ENCODE assay signal across 18 cellular contexts in the genomic region with DNA sequence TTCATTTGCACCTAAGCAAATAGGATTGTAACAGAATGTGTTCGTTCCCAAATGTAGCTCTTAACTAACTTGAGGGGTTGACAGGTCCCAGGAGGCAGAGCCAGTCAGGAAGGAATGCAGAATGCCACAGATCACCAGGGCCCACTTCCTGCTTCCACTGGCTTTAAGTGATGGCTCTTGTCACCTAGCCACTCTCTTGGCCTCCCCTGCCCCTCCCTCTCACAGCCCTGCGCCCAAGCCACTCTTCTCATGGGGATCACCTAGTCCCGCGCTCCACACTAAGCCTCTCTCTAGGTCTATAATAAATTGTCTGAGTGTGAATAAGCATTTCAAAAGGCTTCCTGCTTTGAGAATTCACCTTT. TPM values are rescaled to one million over a fixed set of nuclear protein-coding genes. Genes with fewer than 3 reads are reported as not detected.
DNase-seq lines count a peak whose midpoint lies in the region; ATAC-seq and TF ChIP-seq lines count a peak whose summit lies in the region.
"Had no signal": no experiment of that assay in that cellular context is flagged by ENCODE, and none has a peak within 500 bp of the region (broad histone marks: within the 10 kb centered on the region; RNA-seq: fewer than 3 reads in every experiment).

No MANE protein-coding gene starts in this region.

- no peak for DNase-seq in activated T-cell treated with anti-CD3 and anti-CD28 coated beads, Interleukin-2, amount 50 U/mL, for 72 hours
- no peak for DNase-seq in activated T-cell treated with anti-CD3 and anti-CD28 coated beads, Interleukin-2, amount 50 U/mL, for 24 hours
- peak in 1 of 5 donors; percentile 40 for DNase-seq in heart left ventricle
- DNase-seq in thyroid gland, result peak; percentile 31 to 57
- DNase-seq in coronary artery (ENCODE audit: low spot score), result no peak
- DNase-seq in activated CD4-positive, alpha-beta T cell treated with anti-CD3 and anti-CD28 coated beads for 48 hours, result no peak
- no peak for DNase-seq in NCI-H345 (lab: John Stamatoyannopoulos, UW)
- DNase-seq: ACHN; activated CD4-positive, alpha-beta T cell treated with anti-CD3 and anti-CD28 coated beads for 1 hour; activated T-cell treated with anti-CD3 and anti-CD28 coated beads, Interleukin-2, amount 50 U/mL, for 1 hour; COR-L47; mesenchymal stem cell; MV-4-11; NCI-H226; Peyer's patch; small intestine; T-cell had no signal

- peaks cover 9% of the 10 kb centered on the region for H4K20me1 ChIP-seq in Loucy (ENCODE audit: insufficient read depth, low read length, poor library complexity, severe bottlenecking)

- H3K9ac ChIP-seq in Loucy (ENCODE audit: low read depth, low read length, poor library complexity, severe bottlenecking), result no peak overlapping the region

- H3K27me3 ChIP-seq in Loucy (ENCODE audit: insufficient read depth, low read length, poor library complexity, severe bottlenecking), result no peaks in the 10 kb centered on the region
- no peaks in the 10 kb centered on the region for H3K27me3 ChIP-seq in heart left ventricle
- no peaks in the 10 kb centered on the region for H3K27me3 ChIP-seq in thyroid gland
- H3K27me3 ChIP-seq: Peyer's patch had no signal

- no peaks in the 10 kb centered on the region; the same call in 1 of the 2 replicates for H3F3A ChIP-seq in Loucy (ENCODE audit: low read depth)

- peaks cover 69% of the 10 kb centered on the region for H3K4me1 Mint-ChIP-seq in activated T-cell treated with anti-CD3 and anti-CD28 coated beads, Interleukin-2, amount 50 U/mL, for 72 hours (ENCODE audit: low read depth)
- H3K4me1 Mint-ChIP-seq in activated T-cell treated with anti-CD3 and anti-CD28 coated beads, Interleukin-2, amount 50 U/mL, for 24 hours (ENCODE audit: low read depth), result peaks cover 58% of the 10 kb centered on the region

- TF ChIP-seq POLR2A in heart left ventricle (IDR thresholded peaks at IDR 0.05) (no peak), thyroid gland (IDR thresholded peaks at IDR 0.05) (no peak)

- no peaks in the 10 kb centered on the region for H3K9me3 ChIP-seq in Loucy (ENCODE audit: insufficient read depth, low read depth, low read length)
- no peaks in the 10 kb centered on the region for H3K9me3 ChIP-seq in heart left ventricle
- no peaks in the 10 kb centered on the region for H3K9me3 ChIP-seq in thyroid gland
- H3K9me3 ChIP-seq: Peyer's patch had no signal

- intact Hi-C loops in heart left ventricle (cut with DNase I) (no loop called here), thyroid gland (cut with DNase I) (no loop called here)

- no peak overlapping the region for H3K4me3 Mint-ChIP-seq in activated T-cell treated with anti-CD3 and anti-CD28 coated beads, Interleukin-2, amount 50 U/mL, for 72 hours
- H3K4me3 Mint-ChIP-seq in activated T-cell treated with anti-CD3 and anti-CD28 coated beads, Interleukin-2, amount 50 U/mL, for 24 hours, result no peak overlapping the region
- H3K4me3 Mint-ChIP-seq: T-cell had no signal

- no peak overlapping the region for H3K27ac Mint-ChIP-seq in activated T-cell treated with anti-CD3 and anti-CD28 coated beads, Interleukin-2, amount 50 U/mL, for 72 hours
- no peak overlapping the region for H3K27ac Mint-ChIP-seq in activated T-cell treated with anti-CD3 and anti-CD28 coated beads, Interleukin-2, amount 50 U/mL, for 24 hours
- H3K27ac Mint-ChIP-seq: T-cell had no signal

- H3K36me3 ChIP-seq in Loucy (ENCODE audit: insufficient read depth, low read length), result no peaks in the 10 kb centered on the region
- H3K36me3 ChIP-seq in heart left ventricle, result no peaks in the 10 kb centered on the region
- no peaks in the 10 kb centered on the region for H3K36me3 ChIP-seq in thyroid gland
- H3K36me3 ChIP-seq: Peyer's patch had no signal

- H3K4me2 ChIP-seq in Loucy (ENCODE audit: low read depth, low read length, poor library complexity, severe bottlenecking), result peak overlapping the region; percentile 48

- TF ChIP-seq CTCF in Loucy (conservative IDR thresholded peaks at IDR 0.05; ENCODE audit: low read length) (no peak), heart left ventricle (IDR thresholded peaks at IDR 0.05) (no peak), thyroid gland (IDR thresholded peaks at IDR 0.05) (no peak), coronary artery (IDR thresholded peaks at IDR 0.05) (no peak)

- H3K4me3 ChIP-seq in Loucy (ENCODE audit: low read length, poor library complexity, severe bottlenecking) (peak overlapping the region; percentile 24), heart left ventricle (no peak overlapping the region), thyroid gland (replicated peaks in 1 of 3) (no peak overlapping the region), coronary artery (no peak overlapping the region)
- H3K4me3 ChIP-seq: Peyer's patch had no signal

- H3K79me2 ChIP-seq in Loucy (ENCODE audit: insufficient read depth, low read length), result peaks cover 55% of the 10 kb centered on the region

- no peaks in the 10 kb centered on the region for H3K36me3 Mint-ChIP-seq in activated T-cell treated with anti-CD3 and anti-CD28 coated beads, Interleukin-2, amount 50 U/mL, for 72 hours (ENCODE audit: insufficient read depth in 2 of 2)
- no peaks in the 10 kb centered on the region for H3K36me3 Mint-ChIP-seq in activated T-cell treated with anti-CD3 and anti-CD28 coated beads, Interleukin-2, amount 50 U/mL, for 24 hours (ENCODE audit: low read depth)
- H3K36me3 Mint-ChIP-seq: T-cell had no signal

- no peaks in the 10 kb centered on the region for H3K27me3 Mint-ChIP-seq in activated T-cell treated with anti-CD3 and anti-CD28 coated beads, Interleukin-2, amount 50 U/mL, for 72 hours (ENCODE audit: low read depth)
- H3K27me3 Mint-ChIP-seq in activated T-cell treated with anti-CD3 and anti-CD28 coated beads, Interleukin-2, amount 50 U/mL, for 24 hours, result no peaks in the 10 kb centered on the region
- H3K27me3 Mint-ChIP-seq: T-cell had no signal

- 41 to 62% (median 54%) methylated on average over 4 of the region's 4 CpGs for WGBS in heart left ventricle, 4 donors
- 37 to 62% methylated on average over 4 of the region's 4 CpGs for WGBS in thyroid gland, 2 donors

- H3K27ac ChIP-seq in heart left ventricle, result no peak overlapping the region
- no peak overlapping the region for H3K27ac ChIP-seq in thyroid gland
- H3K27ac ChIP-seq in coronary artery, result no peak overlapping the region
- H3K27ac ChIP-seq: Peyer's patch had no signal

- no peaks in the 10 kb centered on the region for H3K9me3 Mint-ChIP-seq in activated T-cell treated with anti-CD3 and anti-CD28 coated beads, Interleukin-2, amount 50 U/mL, for 72 hours
- H3K9me3 Mint-ChIP-seq in activated T-cell treated with anti-CD3 and anti-CD28 coated beads, Interleukin-2, amount 50 U/mL, for 24 hours, result no peaks in the 10 kb centered on the region
- H3K9me3 Mint-ChIP-seq: T-cell had no signal

- H3K4me1 ChIP-seq in Loucy (ENCODE audit: insufficient read depth, low read length, poor library complexity, severe bottlenecking) (peaks cover 31% of the 10 kb centered on the region), heart left ventricle (peaks cover 0 to 16% (median 6%) of the 10 kb centered on the region in 12 donors), thyroid gland (peaks cover 0 to 3% of the 10 kb centered on the region in 2 donors)
- H3K4me1 ChIP-seq: Peyer's patch had no signal

- peak; percentile 27 to 39 for ATAC-seq in activated T-cell treated with anti-CD3 and anti-CD28 coated beads, Interleukin-2, amount 50 U/mL, for 72 hours (replicated peaks in 1 of 2)
- ATAC-seq in heart left ventricle, result peak; percentile 18 to 80 (median 64)

- H2AFZ ChIP-seq in Loucy (ENCODE audit: low read length), result no peak overlapping the region

- no peaks in the 10 kb centered on the region for H3K9me2 ChIP-seq in Loucy (replicated peaks; ENCODE audit: low read depth, low read length)

RNA-seq across cellular contexts. Expression of gene MED27, which starts 47.1 kb away (rescaled TPM):
- total RNA-seq in activated T-cell treated with anti-CD3 and anti-CD28 coated beads, Interleukin-2, amount 50 U/mL, for 72 hours, result 10 to 100 TPM; 29.0 to 30.5 TPM
- total RNA-seq in heart left ventricle, result 10 to 100 TPM; 14.3 to 20.5 (median 15.6) TPM
- polyA plus RNA-seq in heart left ventricle, result 10 to 100 TPM; 14.4 to 23.0 TPM
- 10 to 100 TPM; 15.3 to 19.5 (median 16.7) TPM for total RNA-seq in thyroid gland

Comparison
In these comparisons a context has a peak if more than half of its experiments do, and no peak if none do; other contexts are left out.
1. DNase-seq: peak in thyroid gland (2 of 2); none in activated T-cell treated with anti-CD3 and anti-CD28 coated beads, Interleukin-2, amount 50 U/mL, for 72 hours (0 of 2), activated T-cell treated with anti-CD3 and anti-CD28 coated beads, Interleukin-2, amount 50 U/mL, for 24 hours (single experiment), coronary artery (single experiment), activated CD4-positive, alpha-beta T cell treated with anti-CD3 and anti-CD28 coated beads for 48 hours (single experiment) and NCI-H345 (single experiment).